8 cellular contexts compared by ENCODE assay signal in genomic region chr7:23334482-23335056, GRCh38. TPM values are rescaled to one million over a fixed set of nuclear protein-coding genes. Genes with fewer than 3 reads are reported as not detected.
A peak's percentile ranks its signal among the peaks of the same experiment; 100 is the strongest.
DNase-seq lines count a peak whose midpoint lies in the region; ATAC-seq and TF ChIP-seq lines count a peak whose summit lies in the region.

No MANE protein-coding gene starts in this region.

- DNase-seq in Daoy (ENCODE audit: low read depth) (peak; percentile 97), NCI-H446 treated with DMSO at 0.1 percent for 48 hours (lab: John Stamatoyannopoulos, UW) (peak; percentile 87), esophagus muscularis mucosa (ENCODE audit: extremely low spot score) (no peak), progenitor cell of endocrine pancreas (ENCODE audit: low spot score, unreplicated experiment) (no peak)
- no peak for DNase-seq in activated T-helper 1 cell treated with anti-CD3 and anti-CD28 coated beads, Interleukin-12 subunit alpha, Interleukin-12 subunit beta, Interleukin-2, Interleukin-4 antibody, amounts not matched to agents 30 ng/mL and 10 ng/mL and 1 ng/mL, durations not matched to agents 14 hours and 24 hours and 36 hours (ENCODE audit: low spot score)
- no peak for DNase-seq in stimulated activated CD4-positive, alpha-beta T cell treated with anti-CD3 and anti-CD28 coated beads, Interleukin-4, amount 100 ng/mL, for 4 hours
- DNase-seq in CD4-positive, alpha-beta memory T cell: no peak

- POLR2A ChIA-PET in CD4-positive, alpha-beta memory T cell (lab: Charles Lee; ENCODE audit: partially characterized antibody): no interaction called here

- H3K4me1 Mint-ChIP-seq in progenitor cell of endocrine pancreas (ENCODE audit: low read depth): peaks cover 12% of the 10 kb centered on the region
- no peaks in the 10 kb centered on the region for H3K4me1 Mint-ChIP-seq in activated T-helper 1 cell treated with anti-CD3 and anti-CD28 coated beads, Interleukin-12 subunit alpha, Interleukin-12 subunit beta, Interleukin-2, Interleukin-4 antibody, amounts not matched to agents 30 ng/mL and 10 ng/mL and 1 ng/mL, durations not matched to agents 14 hours and 24 hours and 36 hours (ENCODE audit: low read depth)
- no peaks in the 10 kb centered on the region for H3K4me1 Mint-ChIP-seq in CD4-positive, alpha-beta memory T cell

- H3K27ac ChIP-seq in esophagus muscularis mucosa (replicated peaks in 1 of 4): peak overlapping the region in 3 of 4 donors; percentile 8 to 46 (median 31)
- no peak overlapping the region for H3K27ac ChIP-seq in CD4-positive, alpha-beta memory T cell (ENCODE audit: low read depth, low read length)

- no peaks in the 10 kb centered on the region for H3K27me3 ChIP-seq in esophagus muscularis mucosa
- H3K27me3 ChIP-seq in CD4-positive, alpha-beta memory T cell (ENCODE audit: insufficient read depth, low read length): no peaks in the 10 kb centered on the region

- no peak for TF ChIP-seq CTCF in esophagus muscularis mucosa (IDR thresholded peaks at IDR 0.05)
- no peak for TF ChIP-seq CTCF in progenitor cell of endocrine pancreas (IDR thresholded peaks at IDR 0.05; ENCODE audit: unreplicated experiment)

- CTCF ChIA-PET in CD4-positive, alpha-beta memory T cell (lab: Charles Lee; ENCODE audit: partially characterized antibody): no interaction called here

- no peak overlapping the region for H3K4me3 Mint-ChIP-seq in progenitor cell of endocrine pancreas (ENCODE audit: low read depth)
- no peak overlapping the region for H3K4me3 Mint-ChIP-seq in activated T-helper 1 cell treated with anti-CD3 and anti-CD28 coated beads, Interleukin-12 subunit alpha, Interleukin-12 subunit beta, Interleukin-2, Interleukin-4 antibody, amounts not matched to agents 30 ng/mL and 10 ng/mL and 1 ng/mL, durations not matched to agents 14 hours and 24 hours and 36 hours
- H3K4me3 Mint-ChIP-seq in CD4-positive, alpha-beta memory T cell: no peak overlapping the region

- H3K36me3 ChIP-seq in esophagus muscularis mucosa: no peaks in the 10 kb centered on the region
- no peaks in the 10 kb centered on the region for H3K36me3 ChIP-seq in CD4-positive, alpha-beta memory T cell (ENCODE audit: insufficient read depth, low read length)

- H3K4me3 ChIP-seq in esophagus muscularis mucosa: no peak overlapping the region
- H3K4me3 ChIP-seq in CD4-positive, alpha-beta memory T cell (ENCODE audit: low read length in 2 of 2): no peak overlapping the region

- intact Hi-C loops in esophagus muscularis mucosa (cut with DNase I): no loop called here
- intact Hi-C loops in activated T-helper 1 cell treated with anti-CD3 and anti-CD28 coated beads, Interleukin-12 subunit alpha, Interleukin-12 subunit beta, Interleukin-2, Interleukin-4 antibody, amounts not matched to agents 30 ng/mL and 10 ng/mL and 1 ng/mL, durations not matched to agents 14 hours and 24 hours and 36 hours (cut with micrococcal nuclease): no loop called here
- intact Hi-C loops in CD4-positive, alpha-beta memory T cell (cut with micrococcal nuclease): no loop called here

- peaks cover 7% of the 10 kb centered on the region for H3K9me3 Mint-ChIP-seq in progenitor cell of endocrine pancreas (ENCODE audit: low read depth)
- H3K9me3 Mint-ChIP-seq in activated T-helper 1 cell treated with anti-CD3 and anti-CD28 coated beads, Interleukin-12 subunit alpha, Interleukin-12 subunit beta, Interleukin-2, Interleukin-4 antibody, amounts not matched to agents 30 ng/mL and 10 ng/mL and 1 ng/mL, durations not matched to agents 14 hours and 24 hours and 36 hours: no peaks in the 10 kb centered on the region
- H3K9me3 Mint-ChIP-seq in CD4-positive, alpha-beta memory T cell: peaks cover 0 to 4% (median under 1%) of the 10 kb centered on the region in 8 donors

- H3K27ac Mint-ChIP-seq in progenitor cell of endocrine pancreas: peak overlapping the region; percentile 38
- no peak overlapping the region for H3K27ac Mint-ChIP-seq in activated T-helper 1 cell treated with anti-CD3 and anti-CD28 coated beads, Interleukin-12 subunit alpha, Interleukin-12 subunit beta, Interleukin-2, Interleukin-4 antibody, amounts not matched to agents 30 ng/mL and 10 ng/mL and 1 ng/mL, durations not matched to agents 14 hours and 24 hours and 36 hours
- H3K27ac Mint-ChIP-seq in CD4-positive, alpha-beta memory T cell: no peak overlapping the region

- no peak for ATAC-seq in HG03469 (IDR thresholded peaks at IDR 0.05; ENCODE audit: unreplicated experiment)

- TF ChIP-seq EP300 in esophagus muscularis mucosa (IDR thresholded peaks at IDR 0.05): no peak

- peaks cover 53% of the 10 kb centered on the region for H3K36me3 Mint-ChIP-seq in progenitor cell of endocrine pancreas (ENCODE audit: insufficient read depth)
- no peaks in the 10 kb centered on the region for H3K36me3 Mint-ChIP-seq in activated T-helper 1 cell treated with anti-CD3 and anti-CD28 coated beads, Interleukin-12 subunit alpha, Interleukin-12 subunit beta, Interleukin-2, Interleukin-4 antibody, amounts not matched to agents 30 ng/mL and 10 ng/mL and 1 ng/mL, durations not matched to agents 14 hours and 24 hours and 36 hours (ENCODE audit: low read depth)
- no peaks in the 10 kb centered on the region for H3K36me3 Mint-ChIP-seq in CD4-positive, alpha-beta memory T cell

- H3K27me3 Mint-ChIP-seq in progenitor cell of endocrine pancreas: no peaks in the 10 kb centered on the region
- H3K27me3 Mint-ChIP-seq in activated T-helper 1 cell treated with anti-CD3 and anti-CD28 coated beads, Interleukin-12 subunit alpha, Interleukin-12 subunit beta, Interleukin-2, Interleukin-4 antibody, amounts not matched to agents 30 ng/mL and 10 ng/mL and 1 ng/mL, durations not matched to agents 14 hours and 24 hours and 36 hours (ENCODE audit: insufficient read depth): peaks cover 26% of the 10 kb centered on the region
- H3K27me3 Mint-ChIP-seq in CD4-positive, alpha-beta memory T cell: peaks cover 1 to 9% of the 10 kb centered on the region in 2 donors

- no peaks in the 10 kb centered on the region for H3K9me3 ChIP-seq in esophagus muscularis mucosa
- no peaks in the 10 kb centered on the region for H3K9me3 ChIP-seq in CD4-positive, alpha-beta memory T cell (ENCODE audit: control insufficient read depth in 1 of 2, low read length in 2 of 2)

- WGBS in esophagus muscularis mucosa: 15% methylated on average over 5 of the region's 5 CpGs

- TF ChIP-seq POLR2A in esophagus muscularis mucosa (IDR thresholded peaks at IDR 0.05; ENCODE audit: low read depth): no peak

- peaks cover 16 to 29% (median 22%) of the 10 kb centered on the region in 4 donors for H3K4me1 ChIP-seq in esophagus muscularis mucosa
- no peaks in the 10 kb centered on the region for H3K4me1 ChIP-seq in CD4-positive, alpha-beta memory T cell (ENCODE audit: insufficient read depth, low read length)

RNA-seq across cellular contexts. Expression of gene MALSU1, which starts 35.4 kb away (rescaled TPM):
- total RNA-seq in Daoy (2014; rRNA removed; shearing (Covaris generic)): 146 and 158 TPM in 2 replicates
- 10 to 100 TPM; 39.0 to 74.2 (median 63.3) TPM for total RNA-seq in esophagus muscularis mucosa
- total RNA-seq in progenitor cell of endocrine pancreas: 47.2 and 50.4 TPM in 2 replicates
- total RNA-seq in activated T-helper 1 cell treated with anti-CD3 and anti-CD28 coated beads, Interleukin-12 subunit alpha, Interleukin-12 subunit beta, Interleukin-2, Interleukin-4 antibody, amounts not matched to agents 30 ng/mL and 10 ng/mL and 1 ng/mL, durations not matched to agents 14 hours and 24 hours and 36 hours: 92.3 and 92.8 TPM in 2 replicates
- 10 to 100 TPM; 39.3 to 46.5 TPM for total RNA-seq in CD4-positive, alpha-beta memory T cell
- 10 to 100 TPM; 56.0 to 82.5 TPM for polyA plus RNA-seq in CD4-positive, alpha-beta memory T cell

Comparison
In these comparisons a context has a peak if more than half of its experiments do, and no peak if none do; other contexts are left out.
1. DNase-seq: peak in Daoy (single experiment) and NCI-H446 treated with DMSO at 0.1 percent for 48 hours (single experiment); none in esophagus muscularis mucosa (single experiment), progenitor cell of endocrine pancreas (single experiment), activated T-helper 1 cell treated with anti-CD3 and anti-CD28 coated beads, Interleukin-12 subunit alpha, Interleukin-12 subunit beta, Interleukin-2, Interleukin-4 antibody, amounts not matched to agents 30 ng/mL and 10 ng/mL and 1 ng/mL, durations not matched to agents 14 hours and 24 hours and 36 hours (single experiment), stimulated activated CD4-positive, alpha-beta T cell treated with anti-CD3 and anti-CD28 coated beads, Interleukin-4, amount 100 ng/mL, for 4 hours (0 of 2) and CD4-positive, alpha-beta memory T cell (0 of 5).